Comparison of ENCODE assay signal across 1 cellular context in the genomic region with DNA sequence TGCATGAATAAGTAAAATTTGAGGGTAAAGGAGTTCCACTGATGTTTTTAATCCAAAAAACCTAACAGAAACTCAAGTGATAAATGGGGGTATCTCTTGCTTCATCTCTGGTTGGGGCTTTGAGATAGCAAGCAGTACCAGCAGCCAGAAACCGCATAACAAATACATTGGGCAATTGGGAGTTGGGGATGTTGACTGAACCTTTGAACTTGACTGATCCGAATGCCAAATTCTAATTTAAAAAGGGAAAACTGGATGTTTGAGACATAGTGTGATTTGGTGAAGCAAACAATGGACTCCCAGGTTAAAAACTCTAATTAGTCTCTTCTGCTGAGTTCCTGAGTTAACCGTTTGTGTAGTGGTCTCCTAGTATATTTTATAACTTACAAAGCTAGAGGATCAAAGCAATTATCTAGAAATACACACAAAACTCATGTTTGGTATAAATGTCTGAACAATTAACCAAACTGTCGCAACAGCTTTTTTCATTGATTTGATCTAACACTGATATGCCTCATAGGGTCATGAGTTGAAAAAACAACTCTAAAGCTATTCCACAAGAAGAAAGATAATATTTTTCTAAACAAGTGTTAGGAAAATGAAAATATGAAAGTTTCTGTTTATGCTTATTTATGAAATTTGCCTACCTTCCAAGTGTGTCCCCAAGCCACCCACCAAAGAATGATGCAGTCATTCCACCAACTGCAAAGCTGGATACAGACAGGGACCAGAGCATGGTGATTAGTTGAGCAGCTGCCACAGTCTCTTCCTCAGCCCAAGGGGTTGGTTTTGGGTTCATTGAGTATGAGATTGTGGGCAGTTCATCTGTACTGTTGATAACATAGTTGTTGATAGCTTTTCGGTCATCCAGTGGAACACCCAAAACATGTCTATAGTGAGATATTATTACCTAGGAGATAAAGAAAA.
A peak's percentile ranks its signal among the peaks of the same experiment; 100 is the strongest.
TF ChIP-seq lines count a peak whose summit lies in the region.

No MANE protein-coding gene starts in this region.

TF ChIP-seq in liver, 16 proteins besides CTCF, POLR2A, EP300 and RAD21 (continued from another document):
- TF ChIP-seq ZBTB33 (IDR thresholded peaks at IDR 0.05) (peak; percentile 68), EGR1 (IDR thresholded peaks at IDR 0.05; ENCODE audit: low read depth in 2 of 2) (no peak), FOXA1 (IDR thresholded peaks at IDR 0.05) (peak; percentile 95), NR2F2 (IDR thresholded peaks at IDR 0.05) (peak; percentile 88), JUND (IDR thresholded peaks at IDR 0.05) (peak; percentile 44 to 79), TAF1 (conservative IDR thresholded peaks at IDR 0.05) (no peak), MAX (IDR thresholded peaks at IDR 0.05) (peak; percentile 72), GABPA (IDR thresholded peaks at IDR 0.05 in 1 of 2, conservative IDR thresholded peaks at IDR 0.05 in 1 of 2) (no peak), HNF4G (IDR thresholded peaks at IDR 0.05) (peak; percentile 52), FOXA2 (IDR thresholded peaks at IDR 0.05) (peak; percentile 94), HNF4A (conservative IDR thresholded peaks at IDR 0.05) (peak; percentile 86 to 92), YY1 (IDR thresholded peaks at IDR 0.05) (peak; percentile 79)
- TF ChIP-seq, protein P1, sequence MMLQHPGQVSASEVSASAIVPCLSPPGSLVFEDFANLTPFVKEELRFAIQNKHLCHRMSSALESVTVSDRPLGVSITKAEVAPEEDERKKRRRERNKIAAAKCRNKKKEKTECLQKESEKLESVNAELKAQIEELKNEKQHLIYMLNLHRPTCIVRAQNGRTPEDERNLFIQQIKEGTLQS (IDR thresholded peaks at IDR 0.05), result peak; percentile 65
